20 cellular contexts compared by ENCODE assay signal in genomic region chr21:46118305-46118870, GRCh38. TPM values are rescaled to one million over a fixed set of nuclear protein-coding genes. Genes with fewer than 3 reads are reported as not detected.
A peak's percentile ranks its signal among the peaks of the same experiment; 100 is the strongest.
DNase-seq lines count a peak whose midpoint lies in the region; ATAC-seq and TF ChIP-seq lines count a peak whose summit lies in the region.
"Had no signal": no experiment of that assay in that cellular context is flagged by ENCODE, and none has a peak within 500 bp of the region (broad histone marks: within the 10 kb centered on the region; RNA-seq: fewer than 3 reads in every experiment).

No MANE protein-coding gene starts in this region.

- H2AK5ac ChIP-seq in mesenchymal stem cell (ENCODE audit: low read length, severe bottlenecking) = no peak overlapping the region

- no peak overlapping the region for H2AFZ ChIP-seq in mesenchymal stem cell (ENCODE audit: low read depth, low read length)
- no peak overlapping the region for H2AFZ ChIP-seq in GM23338
- H2AFZ ChIP-seq: PC-9 had no signal

- H4K20me1 ChIP-seq in GM23338 (replicated peaks; ENCODE audit: insufficient read depth) = no peaks in the 10 kb centered on the region

- H3K36me3 ChIP-seq in ascending aorta = peaks cover 99 to 100% of the 10 kb centered on the region in 2 donors
- H3K36me3 ChIP-seq in mesenchymal stem cell (ENCODE audit: control insufficient read depth in 1 of 2, insufficient read depth in 2 of 2, low read depth in 1 of 2, low read length in 2 of 2) = peaks cover 94 to 97% of the 10 kb centered on the region in 2 experiments
- peaks cover 0 to 93% (median 44%) of the 10 kb centered on the region in 4 donors for H3K36me3 ChIP-seq in upper lobe of left lung
- peaks cover 15% of the 10 kb centered on the region for H3K36me3 ChIP-seq in GM23338 (ENCODE audit: insufficient read depth)

- 94% methylated on average over 19 of the region's 19 CpGs for WGBS in mesenchymal stem cell
- WGBS in upper lobe of left lung, 2 donors = 60 to 84% methylated on average over 2 to 17 of the region's 19 CpGs

- no peak overlapping the region for H2BK5ac ChIP-seq in mesenchymal stem cell (ENCODE audit: low read depth, low read length, poor library complexity, severe bottlenecking)

- no peak overlapping the region for H3K27ac Mint-ChIP-seq in GM23338
- H3K27ac Mint-ChIP-seq: brain; stimulated activated naive CD8-positive, alpha-beta T cell treated with anti-CD3 and anti-CD28 coated beads, Interleukin-15, Interleukin-2, amounts not matched to agents 100 ng/mL and 50 ng/mL, for 24 hours had no signal

- H3F3A ChIP-seq in GM23338 (replicated peaks; ENCODE audit: low read depth) = no peaks in the 10 kb centered on the region

- intact Hi-C loops in ascending aorta (cut with DNase I) = no loop called here

- no peak overlapping the region for H3K23ac ChIP-seq in mesenchymal stem cell (ENCODE audit: low read length in 2 of 2)

- no peak overlapping the region for H3K4ac ChIP-seq in mesenchymal stem cell (ENCODE audit: low read depth in 1 of 2, low read length in 2 of 2)

- H3K36me3 Mint-ChIP-seq in activated T-cell treated with anti-CD3 and anti-CD28 coated beads, Interleukin-2, amount 50 U/mL, for 4 hours (ENCODE audit: insufficient read depth) = no peaks in the 10 kb centered on the region
- H3K36me3 Mint-ChIP-seq in GM23338 (ENCODE audit: low read depth) = peaks cover 30% of the 10 kb centered on the region

- no peak for TF ChIP-seq POLR2A in upper lobe of left lung (IDR thresholded peaks at IDR 0.05)

- no peaks in the 10 kb centered on the region for H3K4me1 ChIP-seq in ascending aorta
- H3K4me1 ChIP-seq in mesenchymal stem cell (ENCODE audit: control insufficient read depth, insufficient read depth, low read depth, low read length) = peaks cover 23% of the 10 kb centered on the region
- H3K4me1 ChIP-seq in upper lobe of left lung = no peaks in the 10 kb centered on the region
- no peaks in the 10 kb centered on the region for H3K4me1 ChIP-seq in foreskin keratinocyte
- no peaks in the 10 kb centered on the region for H3K4me1 ChIP-seq in GM23338 (ENCODE audit: insufficient read depth)

- no peak overlapping the region for H3K4me3 Mint-ChIP-seq in activated T-cell treated with anti-CD3 and anti-CD28 coated beads, Interleukin-2, amount 50 U/mL, for 4 hours
- no peak overlapping the region for H3K4me3 Mint-ChIP-seq in GM23338
- H3K4me3 Mint-ChIP-seq: brain; stimulated activated naive CD8-positive, alpha-beta T cell treated with anti-CD3 and anti-CD28 coated beads, Interleukin-15, Interleukin-2, amounts not matched to agents 100 ng/mL and 50 ng/mL, for 24 hours had no signal

- ATAC-seq in activated T-cell treated with anti-CD3 and anti-CD28 coated beads, Interleukin-2, amount 50 U/mL, for 4 hours = no peak
- no peak for ATAC-seq in upper lobe of left lung (ENCODE audit: low FRiP score in 2 of 2)
- ATAC-seq in foreskin keratinocyte = no peak
- ATAC-seq in GM23338 = no peak

- H3K4me1 Mint-ChIP-seq in activated T-cell treated with anti-CD3 and anti-CD28 coated beads, Interleukin-2, amount 50 U/mL, for 4 hours (ENCODE audit: low read depth) = no peaks in the 10 kb centered on the region
- no peaks in the 10 kb centered on the region for H3K4me1 Mint-ChIP-seq in GM23338
- H3K4me1 Mint-ChIP-seq: brain had no signal

- H4K91ac ChIP-seq in mesenchymal stem cell (ENCODE audit: low read length) = peak overlapping the region; percentile 11

- no peak overlapping the region for H3K4me2 ChIP-seq in mesenchymal stem cell (ENCODE audit: low read length, poor library complexity, severe bottlenecking)
- no peak overlapping the region for H3K4me2 ChIP-seq in GM23338
- H3K4me2 ChIP-seq: PC-9 had no signal

- H2BK15ac ChIP-seq in mesenchymal stem cell (ENCODE audit: low read depth, poor library complexity, severe bottlenecking) = no peak overlapping the region

- H3K27me3 ChIP-seq in ascending aorta = no peaks in the 10 kb centered on the region
- no peaks in the 10 kb centered on the region for H3K27me3 ChIP-seq in mesenchymal stem cell (ENCODE audit: control insufficient read depth in 1 of 2, insufficient read depth in 1 of 2, low read length in 2 of 2)
- H3K27me3 ChIP-seq in upper lobe of left lung = no peaks in the 10 kb centered on the region
- peaks cover 3% of the 10 kb centered on the region for H3K27me3 ChIP-seq in foreskin keratinocyte
- H3K27me3 ChIP-seq in GM23338 (ENCODE audit: insufficient read depth) = no peaks in the 10 kb centered on the region

- H3K9ac ChIP-seq in mesenchymal stem cell (ENCODE audit: low read length) = peak overlapping the region; percentile 41

- H2BK120ac ChIP-seq in mesenchymal stem cell (ENCODE audit: low read depth, low read length) = no peak overlapping the region

- H3K4me3 ChIP-seq in ascending aorta (no peak overlapping the region), mesenchymal stem cell (ENCODE audit: insufficient read depth in 1 of 2, low read depth in 1 of 2, low read length in 2 of 2) (no peak overlapping the region), upper lobe of left lung (no peak overlapping the region), GM23338 (no peak overlapping the region)
- H3K4me3 ChIP-seq: PC-9 had no signal

- no peaks in the 10 kb centered on the region for H3K79me2 ChIP-seq in GM23338 (replicated peaks; ENCODE audit: insufficient read depth)

- no peak overlapping the region for H2BK12ac ChIP-seq in mesenchymal stem cell (ENCODE audit: low read length in 2 of 2)

- no peaks in the 10 kb centered on the region for H3K9me3 Mint-ChIP-seq in activated T-cell treated with anti-CD3 and anti-CD28 coated beads, Interleukin-2, amount 50 U/mL, for 4 hours
- H3K9me3 Mint-ChIP-seq in GM23338 = 0 out of 3 replicates have a peak, but pooled peaks cover 6% of the 10 kb centered on the region
- H3K9me3 Mint-ChIP-seq: stimulated activated naive CD8-positive, alpha-beta T cell treated with anti-CD3 and anti-CD28 coated beads, Interleukin-15, Interleukin-2, amounts not matched to agents 100 ng/mL and 50 ng/mL, for 24 hours had no signal

- H4K8ac ChIP-seq in mesenchymal stem cell (ENCODE audit: low read length) = no peak overlapping the region

- TF ChIP-seq EP300 in upper lobe of left lung (IDR thresholded peaks at IDR 0.05) = no peak

- no peak for TF ChIP-seq CTCF in ascending aorta (IDR thresholded peaks at IDR 0.05)
- TF ChIP-seq CTCF in upper lobe of left lung (IDR thresholded peaks at IDR 0.05) = no peak
- no peak for TF ChIP-seq CTCF in foreskin keratinocyte (conservative IDR thresholded peaks at IDR 0.05)
- TF ChIP-seq CTCF in GM23338 (conservative IDR thresholded peaks at IDR 0.05; ENCODE audit: low read depth in 2 of 2) = no peak

- H3K9me2 ChIP-seq in GM23338 (ENCODE audit: insufficient read depth) = no peaks in the 10 kb centered on the region

- H3K27me3 Mint-ChIP-seq in activated T-cell treated with anti-CD3 and anti-CD28 coated beads, Interleukin-2, amount 50 U/mL, for 4 hours (ENCODE audit: low read depth) = no peaks in the 10 kb centered on the region
- H3K27me3 Mint-ChIP-seq in GM23338 (ENCODE audit: insufficient read depth, low read depth, poor library complexity) = peaks cover 2% of the 10 kb centered on the region
- H3K27me3 Mint-ChIP-seq: stimulated activated naive CD8-positive, alpha-beta T cell treated with anti-CD3 and anti-CD28 coated beads, Interleukin-15, Interleukin-2, amounts not matched to agents 100 ng/mL and 50 ng/mL, for 24 hours had no signal

- DNase-seq in activated T-cell treated with anti-CD3 and anti-CD28 coated beads, Interleukin-2, amount 50 U/mL, for 4 hours = peak; percentile 2
- DNase-seq in activated T-cell treated with anti-CD3 and anti-CD28 coated beads, Interleukin-2, amount 50 U/mL, for 48 hours = no peak
- DNase-seq in ascending aorta (ENCODE audit: low spot score in 2 of 2) (peak; percentile 6 to 60), mesenchymal stem cell (no peak), upper lobe of left lung (peak; percentile 12 to 72), foreskin keratinocyte (no peak), GM23338 (ENCODE audit: low spot score) (no peak), NCI-H1048 (lab: John Stamatoyannopoulos, UW) (no peak)
- DNase-seq: ACHN; activated CD4-positive, alpha-beta T cell treated with anti-CD3 and anti-CD28 coated beads for 4 hours; activated effector memory CD4-positive, alpha-beta T cell treated with Interleukin-2 at 50 U/mL for 16 hours; effector CD4-positive, alpha-beta T cell; foreskin fibroblast; Kasumi-1; NCI-H1694; NCI-H526 treated with DMSO at 0.1 percent for 48 hours; PC-9 had no signal

- peaks cover 59% of the 10 kb centered on the region for H3K79me1 ChIP-seq in mesenchymal stem cell (replicated peaks; ENCODE audit: low read length, poor library complexity, severe bottlenecking)

- H3K18ac ChIP-seq in mesenchymal stem cell (ENCODE audit: low read depth in 1 of 2, low read length in 2 of 2) = peak overlapping the region in 1 of 2 experiments; percentile 42

- H3K9me3 ChIP-seq in ascending aorta (no peaks in the 10 kb centered on the region), mesenchymal stem cell (ENCODE audit: control insufficient read depth, low read length) (peaks cover 8% of the 10 kb centered on the region), upper lobe of left lung (peaks cover 0 to 6% (median 4%) of the 10 kb centered on the region in 4 donors)

- H3K14ac ChIP-seq in mesenchymal stem cell (ENCODE audit: low read length in 2 of 2) = no peak overlapping the region

- peak overlapping the region in 1 of 2 donors; percentile 2 for H3K27ac ChIP-seq in ascending aorta
- H3K27ac ChIP-seq in mesenchymal stem cell (ENCODE audit: low read length, poor library complexity, severe bottlenecking) = no peak overlapping the region
- no peak overlapping the region for H3K27ac ChIP-seq in upper lobe of left lung
- H3K27ac ChIP-seq in foreskin keratinocyte = no peak overlapping the region
- no peak overlapping the region for H3K27ac ChIP-seq in GM23338 (ENCODE audit: low read depth)
- H3K27ac ChIP-seq: PC-9 had no signal

RNA-seq across cellular contexts. Expression of gene COL6A2, which starts 20.5 kb away (rescaled TPM):
- 1 to 10 TPM; 4.8 to 7.7 (median 5.7) TPM for total RNA-seq in activated T-cell treated with anti-CD3 and anti-CD28 coated beads, Interleukin-2, amount 50 U/mL, for 4 hours
- 1,704 TPM for total RNA-seq in ascending aorta
- polyA plus RNA-seq in mesenchymal stem cell (2013, experiment 1 of 2) = 1,409 TPM
- 1,389 TPM for polyA plus RNA-seq in mesenchymal stem cell (2013, experiment 2 of 2)
- 100 to 1,000 TPM; 105 to 522 (median 304) TPM for total RNA-seq in upper lobe of left lung
- total RNA-seq in foreskin keratinocyte = 0.04 and 0.17 TPM in 2 replicates
- polyA plus RNA-seq in foreskin keratinocyte = 0.06 and 0.13 TPM in 2 replicates
- total RNA-seq in GM23338 (2014; rRNA removed; shearing (Covaris generic)) = 68.5 and 89.2 TPM in 2 replicates
- 28.4 and 31.8 TPM in 2 replicates for polyA plus RNA-seq in GM23338 (2016; fragmentation: Nextera tagmentation; extraction: Ambion mirVana)

RNA-seq across cellular contexts. Expression of gene FTCD, which starts 37.0 kb away (rescaled TPM):
- under 1 TPM; 0.33 to 0.71 (median 0.40) TPM for total RNA-seq in activated T-cell treated with anti-CD3 and anti-CD28 coated beads, Interleukin-2, amount 50 U/mL, for 4 hours
- total RNA-seq in ascending aorta (0.85 TPM), upper lobe of left lung (under 1 TPM in 2 of 6 donors, not detected in 4; 0.69 to 0.98 TPM), foreskin keratinocyte (not detected in 2 replicates)
- 1.5 TPM for polyA plus RNA-seq in mesenchymal stem cell (2013, experiment 1 of 2)
- 1.8 TPM for polyA plus RNA-seq in mesenchymal stem cell (2013, experiment 2 of 2)
- polyA plus RNA-seq in foreskin keratinocyte (not detected in 2 replicates), GM23338 (2016; fragmentation: Nextera tagmentation; extraction: Ambion mirVana) (2.3 and 2.6 TPM in 2 replicates)
- total RNA-seq in GM23338 (2014; rRNA removed; shearing (Covaris generic)) = 0.90 and 3.3 TPM in 2 replicates
- total RNA-seq: T-helper 1 cell treated with Interleukin-12 subunit alpha and Interleukin-12 subunit beta and Interleukin-4 antibody, amounts not matched to agents 30 ng/mL and 1 ng/mL, for 36 hours had no signal

Comparison
In these comparisons a context has a peak if more than half of its experiments do, and no peak if none do; other contexts are left out.
1. DNase-seq: peak in activated T-cell treated with anti-CD3 and anti-CD28 coated beads, Interleukin-2, amount 50 U/mL, for 4 hours (single experiment), ascending aorta (2 of 2) and upper lobe of left lung (2 of 2); none in activated T-cell treated with anti-CD3 and anti-CD28 coated beads, Interleukin-2, amount 50 U/mL, for 48 hours (0 of 2), mesenchymal stem cell (single experiment), foreskin keratinocyte (0 of 2), GM23338 (single experiment) and NCI-H1048 (single experiment).